In genomic region chr1:115880981-115881672, GRCh38 we compare ENCODE assay signal across 12 cellular contexts.
"Had no signal": no experiment of that assay in that cellular context is flagged by ENCODE, and none has a peak within 500 bp of the region (broad histone marks: within the 10 kb centered on the region; RNA-seq: fewer than 3 reads in every experiment).

No MANE protein-coding gene starts in this region.

- ATAC-seq: esophagus mucosa, gastrocnemius medialis, heart right ventricle, left lung, natural killer cell, right cardiac atrium had no signal

- DNase-seq: effector memory CD4-positive, alpha-beta T cell; gastrocnemius medialis; heart right ventricle; hypothalamus; left lung; lower lobe of right lung; natural killer cell; right cardiac atrium; stimulated activated CD4-positive, alpha-beta T cell treated with anti-CD3 and anti-CD28 coated beads, Interleukin-2, amount 100 ng/mL, for 48 hours; stimulated activated naive CD4-positive, alpha-beta T cell treated with Interleukin-2 at 50 U/mL for 16 hours; trophoblast cell had no signal
